Comparison of ENCODE assay signal across 1 cellular context in the genomic region with DNA sequence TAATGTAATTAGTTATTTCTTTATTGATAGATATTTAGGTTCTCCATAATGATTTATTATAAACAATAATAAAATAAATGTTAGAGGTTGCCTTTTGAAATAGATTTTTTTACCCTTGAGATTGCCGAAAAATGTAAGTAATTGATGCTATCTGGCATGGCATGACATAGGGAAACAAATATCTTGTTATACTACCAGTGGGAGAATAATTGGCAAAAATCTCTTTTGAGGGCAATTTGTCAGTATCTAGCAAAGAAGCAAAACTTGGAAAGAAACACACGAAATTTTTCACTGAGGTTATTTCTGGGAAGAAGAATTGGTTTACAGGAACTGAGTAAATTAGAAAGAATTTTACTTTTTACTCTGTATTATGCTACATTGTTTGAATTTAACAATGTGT.
TF ChIP-seq lines count a peak whose summit lies in the region.

No MANE protein-coding gene starts in this region.

TF ChIP-seq in SK-N-SH, 30 proteins besides CTCF, POLR2A, EP300 and RAD21 (continued from another document):
- TF ChIP-seq TEAD4 (IDR thresholded peaks at IDR 0.05; ENCODE audit: borderline replicate concordance, insufficient read depth) (peak; percentile 63), FOXM1 (IDR thresholded peaks at IDR 0.05; ENCODE audit: low read depth) (0 out of 2 replicates have a peak, but pooled peaks have one; percentile 55), MEF2A (IDR thresholded peaks at IDR 0.05; ENCODE audit: borderline replicate concordance, low read depth) (0 out of 2 replicates have a peak, but pooled peaks have one; percentile 15), NRF1 (IDR thresholded peaks at IDR 0.05; ENCODE audit: low read depth, low read length) (no peak)
- TF ChIP-seq, protein P1, sequence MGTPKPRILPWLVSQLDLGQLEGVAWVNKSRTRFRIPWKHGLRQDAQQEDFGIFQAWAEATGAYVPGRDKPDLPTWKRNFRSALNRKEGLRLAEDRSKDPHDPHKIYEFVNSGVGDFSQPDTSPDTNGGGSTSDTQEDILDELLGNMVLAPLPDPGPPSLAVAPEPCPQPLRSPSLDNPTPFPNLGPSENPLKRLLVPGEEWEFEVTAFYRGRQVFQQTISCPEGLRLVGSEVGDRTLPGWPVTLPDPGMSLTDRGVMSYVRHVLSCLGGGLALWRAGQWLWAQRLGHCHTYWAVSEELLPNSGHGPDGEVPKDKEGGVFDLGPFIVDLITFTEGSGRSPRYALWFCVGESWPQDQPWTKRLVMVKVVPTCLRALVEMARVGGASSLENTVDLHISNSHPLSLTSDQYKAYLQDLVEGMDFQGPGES (IDR thresholded peaks at IDR 0.05; ENCODE audit: low read depth, low read length): no peak
